Comparison of ENCODE assay signal across 16 cellular contexts in genomic region chrX:75303795-75304194, GRCh38. TPM values are rescaled to one million over a fixed set of nuclear protein-coding genes. Genes with fewer than 3 reads are reported as not detected.
DNase-seq lines count a peak whose midpoint lies in the region; ATAC-seq and TF ChIP-seq lines count a peak whose summit lies in the region.
"Had no signal": no experiment of that assay in that cellular context is flagged by ENCODE, and none has a peak within 500 bp of the region (broad histone marks: within the 10 kb centered on the region; RNA-seq: fewer than 3 reads in every experiment).

No MANE protein-coding gene starts in this region.

- H3K4me1 ChIP-seq in A673 (ENCODE audit: insufficient read depth, low read length, poor library complexity, severe bottlenecking): no peaks in the 10 kb centered on the region

- intact Hi-C loops in A673 (cut with micrococcal nuclease; ENCODE audit: unreplicated experiment): no loop called here

- H3K9me3 ChIP-seq in A673 (ENCODE audit: low read depth, low read length, poor library complexity, severe bottlenecking): no peaks in the 10 kb centered on the region

- DNase-seq in AG08395 (ENCODE audit: low spot score) (peak; percentile 7), H4 (ENCODE audit: low spot score) (peak; percentile 3), cardiac fibroblast (ENCODE audit: low read depth in 2 of 2) (peak; percentile 72 to 78), myocyte (ENCODE audit: low read depth) (peak; percentile 3), A673 (ENCODE audit: low spot score) (no peak), DMS153 (lab: John Stamatoyannopoulos, UW) (no peak)
- no peak for DNase-seq in effector CD4-positive, alpha-beta T cell
- DNase-seq: activated CD4-positive, alpha-beta T cell treated with anti-CD3 and anti-CD28 coated beads, Interleukin-2, amount 50 U/mL, for 1 hour; activated T-cell treated with anti-CD3 and anti-CD28 coated beads, Interleukin-2, amount 50 U/mL, for 1 hour; cerebellar nuclear complex; head of caudate nucleus; MV-4-11; NCI-H2081 treated with DMSO at 0.1 percent for 48 hours; NCI-H526 treated with DMSO at 0.1 percent for 48 hours had no signal

- H3K27me3 ChIP-seq in A673 (replicated peaks; ENCODE audit: insufficient read depth, low read depth, low read length, poor library complexity): no peaks in the 10 kb centered on the region

- H3K4me3 ChIP-seq in cardiac fibroblast (replicated peaks in 1 of 2; ENCODE audit: low read depth in 2 of 2, low read length in 2 of 2) (no peak overlapping the region), A673 (ENCODE audit: low read depth, low read length, poor library complexity, severe bottlenecking) (no peak overlapping the region)

- POLR2A ChIA-PET in A673 (lab: Charles Lee; ENCODE audit: low non-redundant PET): no interaction called here

- no peaks in the 10 kb centered on the region for H3K36me3 ChIP-seq in A673 (ENCODE audit: insufficient read depth, low read length, poor library complexity, severe bottlenecking)

- ATAC-seq in activated CD4-positive, CD25-positive, alpha-beta regulatory T cell treated with anti-CD3 and anti-CD28 coated beads, Interleukin-2, amount 50 U/mL, for 24 hours: no peak
- ATAC-seq: HepG2 had no signal

- BruUV-seq in A673 (replicated peaks; lab: Mats Ljungman, UMichigan): no TSS peak

- no peak for TF ChIP-seq CTCF in cardiac fibroblast (IDR thresholded peaks at IDR 0.05; ENCODE audit: low read depth, low read length)
- no peak for TF ChIP-seq CTCF in A673 (conservative IDR thresholded peaks at IDR 0.05; ENCODE audit: low read depth, low read length)

- no peak overlapping the region for H3K27ac ChIP-seq in A673 (ENCODE audit: low read depth, low read length, poor library complexity, severe bottlenecking)

- CTCF ChIA-PET in A673 (lab: Charles Lee): no interaction called here

RNA-seq across cellular contexts. Expression of gene UPRT, which starts 29.9 kb away (rescaled TPM):
- total RNA-seq in H4 (2014; rRNA removed; shearing (Covaris generic)): 12.3 and 27.2 TPM in 2 replicates
- total RNA-seq in myocyte (12.0 and 20.8 TPM in 2 replicates), A673 (2021) (7.3 and 8.4 TPM in 2 replicates)
- 18.6 TPM for polyA plus RNA-seq in myocyte (2012)

Comparison
In these comparisons a context has a peak if more than half of its experiments do, and no peak if none do; other contexts are left out.
1. DNase-seq: peak in AG08395 (single experiment), H4 (single experiment), cardiac fibroblast (2 of 2) and myocyte (single experiment); none in effector CD4-positive, alpha-beta T cell (single experiment), A673 (single experiment) and DMS153 (single experiment).